Comparison of ENCODE assay signal across 1 cellular context in genomic region chr7:22630069-22630468, GRCh38.
TF ChIP-seq lines count a peak whose summit lies in the region.

No MANE protein-coding gene starts in this region.

TF ChIP-seq in K562, 482 proteins besides CTCF, POLR2A, EP300 and RAD21 (continued from another document):
- no peak for TF ChIP-seq SIN3A (IDR thresholded peaks at IDR 0.05; ENCODE audit: borderline replicate concordance in 2 of 2, control insufficient read depth in 1 of 2, low read depth in 2 of 2, low read length in 2 of 2)
- TF ChIP-seq ZNF232 (CRISPR knock-in tag; IDR thresholded peaks at IDR 0.05) = no peak
- no peak for TF ChIP-seq EHMT2 (IDR thresholded peaks at IDR 0.05)
- TF ChIP-seq ZNF253 (CRISPR knock-in tag; conservative IDR thresholded peaks at IDR 0.05) = no peak
- TF ChIP-seq TCF3 (CRISPR knock-in tag; IDR thresholded peaks at IDR 0.05) = no peak
- no peak for TF ChIP-seq JUNB (CRISPR knock-in tag; conservative IDR thresholded peaks at IDR 0.05)
- no peak for TF ChIP-seq CHD1 (IDR thresholded peaks at IDR 0.05; ENCODE audit: low read length)
- no peak for TF ChIP-seq SPI1 (IDR thresholded peaks at IDR 0.05; ENCODE audit: borderline replicate concordance, low read depth, low read length)
- no peak for TF ChIP-seq ADNP (tag; IDR thresholded peaks at IDR 0.05)
- TF ChIP-seq ZNF717 (CRISPR knock-in tag; IDR thresholded peaks at IDR 0.05) = no peak
- no peak for TF ChIP-seq NBN (IDR thresholded peaks at IDR 0.05; ENCODE audit: low read depth)
- TF ChIP-seq HES1 (IDR thresholded peaks at IDR 0.05; ENCODE audit: low read depth) = no peak
- no peak for TF ChIP-seq ZEB2 (IDR thresholded peaks at IDR 0.05)
- no peak for TF ChIP-seq ZNF324 (CRISPR knock-in tag; IDR thresholded peaks at IDR 0.05)
- TF ChIP-seq ATF2 (CRISPR knock-in tag; IDR thresholded peaks at IDR 0.05) = no peak
- no peak for TF ChIP-seq NCOA2 (IDR thresholded peaks at IDR 0.05; ENCODE audit: partially characterized antibody in 2 of 2)
TF ChIP-seq in K562: peak in this region for 0.
